ENCODE assay signal across 23 cellular contexts in the genomic region with DNA sequence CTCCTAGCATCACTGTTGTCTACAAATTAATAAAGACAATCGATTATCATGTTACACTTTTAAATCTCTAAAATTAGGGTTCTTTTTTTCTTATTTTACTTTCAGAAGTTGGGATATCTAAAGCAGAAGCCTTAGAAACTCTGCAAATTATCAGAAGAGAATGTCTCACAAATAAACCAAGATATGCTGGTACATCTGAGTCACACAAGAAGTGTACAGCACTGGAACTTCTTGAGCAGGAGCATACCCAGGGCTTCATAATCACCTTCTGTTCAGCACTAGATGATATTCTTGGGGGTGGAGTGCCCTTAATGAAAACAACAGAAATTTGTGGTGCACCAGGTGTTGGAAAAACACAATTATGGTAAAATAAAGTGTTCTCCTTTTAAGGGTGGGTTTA. TPM values are rescaled to one million over a fixed set of nuclear protein-coding genes. Genes with fewer than 3 reads are reported as not detected.
DNase-seq lines count a peak whose midpoint lies in the region; ATAC-seq and TF ChIP-seq lines count a peak whose summit lies in the region.
"Had no signal": no experiment of that assay in that cellular context is flagged by ENCODE, and none has a peak within 500 bp of the region (broad histone marks: within the 10 kb centered on the region; RNA-seq: fewer than 3 reads in every experiment).

No MANE protein-coding gene starts in this region.

- DNase-seq in Ammon's horn (ENCODE audit: low spot score) (peak; percentile 3), PC-3 (no peak), aorta (no peak), suprapubic skin (ENCODE audit: low spot score in 2 of 2) (no peak), HuH-7 (ENCODE audit: low spot score) (no peak)
- DNase-seq in activated naive CD8-positive, alpha-beta T cell treated with anti-CD3 and anti-CD28 coated beads, Interleukin-2, amount 50 U/mL, for 24 hours: no peak
- DNase-seq: activated CD4-positive, CD25-positive, alpha-beta regulatory T cell treated with anti-CD3 and anti-CD28 coated beads, Interleukin-2, amount 50 U/mL, for 72 hours; activated effector memory CD4-positive, alpha-beta T cell treated with anti-CD3 and anti-CD28 coated beads, Interleukin-2, amount 50 U/mL, for 16 hours; body of pancreas; cerebellar nuclear complex; left colon; mammary epithelial cell; NCI-H1694 treated with DMSO at 0.1 percent for 48 hours; NCI-H524 treated with DMSO at 0.1 percent for 48 hours; RPMI8226; stimulated activated CD4-positive, alpha-beta T cell treated with anti-CD3 and anti-CD28 coated beads, Interleukin-2, amount 100 ng/mL, for 24 hours; upper lobe of left lung had no signal

- peak overlapping the region in 1 of 11 experiments; percentile 5; a peak in 1 of 22 replicates for H3K9ac ChIP-seq in BLaER1 treated with 17β-estradiol and CSF1 and Interleukin-3, amounts not matched to agents 10 nM and 100 nM
- H3K9ac ChIP-seq in PC-3 (ENCODE audit: low read length): no peak overlapping the region
- H3K9ac ChIP-seq: neural progenitor cell, parathyroid adenoma had no signal

- H3K9me3 ChIP-seq in BLaER1 treated with 17β-estradiol and CSF1 and Interleukin-3, amounts not matched to agents 10 nM and 100 nM (replicated peaks in 1 of 11): peaks cover 0 to 17% (median 12%) of the 10 kb centered on the region in 11 experiments; a peak in 12 of 22 replicates
- no peaks in the 10 kb centered on the region for H3K9me3 ChIP-seq in PC-3 (ENCODE audit: low read length)
- no peaks in the 10 kb centered on the region for H3K9me3 ChIP-seq in aorta (ENCODE audit: control insufficient read depth, low read length)
- no peaks in the 10 kb centered on the region for H3K9me3 ChIP-seq in suprapubic skin
- H3K9me3 ChIP-seq: body of pancreas, SJSA1, upper lobe of left lung had no signal

- CTCF ChIA-PET in PC-3 (lab: Charles Lee): no interaction called here

- TF ChIP-seq CTCF in PC-3 (conservative IDR thresholded peaks at IDR 0.05; ENCODE audit: low read depth, low read length) (no peak), suprapubic skin (IDR thresholded peaks at IDR 0.05) (no peak)

- H3K36me3 Mint-ChIP-seq in activated naive CD8-positive, alpha-beta T cell treated with anti-CD3 and anti-CD28 coated beads, Interleukin-2, amount 50 U/mL, for 24 hours (ENCODE audit: low read depth): peaks cover 25% of the 10 kb centered on the region

- no peak overlapping the region for H3K4me3 ChIP-seq in BLaER1 treated with 17β-estradiol and CSF1 and Interleukin-3, amounts not matched to agents 10 nM and 100 nM
- peak overlapping the region; percentile 76; the same call in 1 of the 2 replicates for H3K4me3 ChIP-seq in PC-3 (ENCODE audit: low read length)
- no peak overlapping the region for H3K4me3 ChIP-seq in aorta (ENCODE audit: low read length in 2 of 2)
- no peak overlapping the region for H3K4me3 ChIP-seq in suprapubic skin
- H3K4me3 ChIP-seq: body of pancreas, SJSA1, upper lobe of left lung had no signal

- no TSS peak for BruUV-seq in PC-3 (replicated peaks; lab: Mats Ljungman, UMichigan)

- H3K4me2 ChIP-seq in BLaER1 treated with 17β-estradiol and CSF1 and Interleukin-3, amounts not matched to agents 10 nM and 100 nM: peak overlapping the region in 9 of 11 experiments; percentile 8 to 93 (median 80); a peak in 9 of 22 replicates
- H3K4me2 ChIP-seq in PC-3 (ENCODE audit: low read length): peak overlapping the region; percentile 91; the same call in 1 of the 2 replicates

- peaks cover 17 to 36% (median 23%) of the 10 kb centered on the region in 10 experiments for H3K4me1 ChIP-seq in BLaER1 treated with 17β-estradiol and CSF1 and Interleukin-3, amounts not matched to agents 10 nM and 100 nM
- H3K4me1 ChIP-seq in PC-3 (ENCODE audit: insufficient read depth, low read length) (peaks cover 23% of the 10 kb centered on the region), aorta (ENCODE audit: control insufficient read depth in 1 of 2, insufficient read depth in 2 of 2, low read length in 2 of 2) (no peaks in the 10 kb centered on the region), suprapubic skin (peaks cover 16% of the 10 kb centered on the region)
- H3K4me1 ChIP-seq: parathyroid adenoma had no signal

- no peak overlapping the region for H2AFZ ChIP-seq in PC-3 (ENCODE audit: low read length)
- H2AFZ ChIP-seq: neural progenitor cell, parathyroid adenoma had no signal

- no peak overlapping the region for H3K27ac Mint-ChIP-seq in activated naive CD8-positive, alpha-beta T cell treated with anti-CD3 and anti-CD28 coated beads, Interleukin-2, amount 50 U/mL, for 24 hours
- H3K27ac Mint-ChIP-seq: neural progenitor cell had no signal

- intact Hi-C loops in PC-3 (cut with micrococcal nuclease): loop anchor here (5.0 kb wide), 2 partner anchors 63 to 178 kb away; no protein-coding TSS in a partner anchor
- intact Hi-C loops in aorta (cut with DNase I): loop anchor here (5.0 to 10.0 kb wide), 4 partner anchors 63 to 180 kb away; partner anchors contain the start of gene MTMR4 (in 1 of the 2)

- no peak for TF ChIP-seq EP300 in suprapubic skin (IDR thresholded peaks at IDR 0.05)

- no peaks in the 10 kb centered on the region for H3K27me3 Mint-ChIP-seq in activated naive CD8-positive, alpha-beta T cell treated with anti-CD3 and anti-CD28 coated beads, Interleukin-2, amount 50 U/mL, for 24 hours

- WGBS in aorta, 2 donors: 91 to 98% methylated on average over 1 of the region's 1 CpG
- WGBS in suprapubic skin: 90% methylated on average over 1 of the region's 1 CpG

- no peaks in the 10 kb centered on the region for H3K9me3 Mint-ChIP-seq in activated naive CD8-positive, alpha-beta T cell treated with anti-CD3 and anti-CD28 coated beads, Interleukin-2, amount 50 U/mL, for 24 hours
- H3K9me3 Mint-ChIP-seq: neural progenitor cell had no signal

- no peak overlapping the region for H3K27ac ChIP-seq in BLaER1 treated with 17β-estradiol and CSF1 and Interleukin-3, amounts not matched to agents 10 nM and 100 nM
- H3K27ac ChIP-seq in PC-3 (ENCODE audit: low read length) (no peak overlapping the region), aorta (ENCODE audit: low read depth in 1 of 2, low read length in 2 of 2) (no peak overlapping the region), suprapubic skin (no peak overlapping the region)
- H3K27ac ChIP-seq: body of pancreas, neural progenitor cell, parathyroid adenoma, SJSA1, upper lobe of left lung had no signal

- peak overlapping the region; percentile 55 for H3K4me3 Mint-ChIP-seq in activated naive CD8-positive, alpha-beta T cell treated with anti-CD3 and anti-CD28 coated beads, Interleukin-2, amount 50 U/mL, for 24 hours
- H3K4me3 Mint-ChIP-seq: neural progenitor cell had no signal

- H3K27me3 ChIP-seq in BLaER1 treated with 17β-estradiol and CSF1 and Interleukin-3, amounts not matched to agents 10 nM and 100 nM: no peaks in the 10 kb centered on the region
- H3K27me3 ChIP-seq in PC-3 (ENCODE audit: low read length) (no peaks in the 10 kb centered on the region), aorta (ENCODE audit: control insufficient read depth in 1 of 2, insufficient read depth in 2 of 2, low read length in 1 of 2) (no peaks in the 10 kb centered on the region), suprapubic skin (no peaks in the 10 kb centered on the region)
- H3K27me3 ChIP-seq: body of pancreas, neural progenitor cell, SJSA1, upper lobe of left lung had no signal

- H4K20me1 ChIP-seq in BLaER1 treated with 17β-estradiol and CSF1 and Interleukin-3, amounts not matched to agents 10 nM and 100 nM: no peaks in the 10 kb centered on the region; a peak in 2 of 22 replicates
- H4K20me1 ChIP-seq in PC-3 (ENCODE audit: low read length): no peaks in the 10 kb centered on the region

- no peaks in the 10 kb centered on the region for H3F3A ChIP-seq in PC-3 (ENCODE audit: low read length, unreplicated experiment)

- peaks cover 13 to 63% (median 46%) of the 10 kb centered on the region in 11 experiments for H3K36me3 ChIP-seq in BLaER1 treated with 17β-estradiol and CSF1 and Interleukin-3, amounts not matched to agents 10 nM and 100 nM
- H3K36me3 ChIP-seq in PC-3 (ENCODE audit: low read depth, low read length): peaks cover 6% of the 10 kb centered on the region; the same call in 1 of the 2 replicates
- no peaks in the 10 kb centered on the region for H3K36me3 ChIP-seq in aorta (ENCODE audit: control insufficient read depth in 1 of 2, insufficient read depth in 2 of 2, low read length in 1 of 2)
- H3K36me3 ChIP-seq in suprapubic skin: peaks cover 5% of the 10 kb centered on the region
- H3K36me3 ChIP-seq: neural progenitor cell had no signal

- peaks cover 34% of the 10 kb centered on the region for H3K4me1 Mint-ChIP-seq in activated naive CD8-positive, alpha-beta T cell treated with anti-CD3 and anti-CD28 coated beads, Interleukin-2, amount 50 U/mL, for 24 hours

- POLR2A ChIA-PET in PC-3 (lab: Charles Lee; ENCODE audit: unreplicated experiment): no interaction called here

- no peak for TF ChIP-seq POLR2A in suprapubic skin (IDR thresholded peaks at IDR 0.05)

- H3K9me2 ChIP-seq in PC-3 (replicated peaks; ENCODE audit: low read length): no peaks in the 10 kb centered on the region

- ATAC-seq in PC-3 (no peak), aorta (ENCODE audit: low FRiP score) (no peak)
- no peak for ATAC-seq in activated naive CD8-positive, alpha-beta T cell treated with anti-CD3 and anti-CD28 coated beads, Interleukin-2, amount 50 U/mL, for 24 hours
- ATAC-seq: body of pancreas, HepG2, left colon had no signal

- peaks cover 31% of the 10 kb centered on the region for H3K79me2 ChIP-seq in PC-3 (ENCODE audit: low read length)
- H3K79me2 ChIP-seq: parathyroid adenoma had no signal

RNA-seq across cellular contexts. Expression of gene RAD51C, which starts 2.4 kb away (rescaled TPM):
- total RNA-seq in PC-3 (2014; rRNA removed) (58.9 and 71.1 TPM in 2 replicates), aorta (10 to 100 TPM; 21.0 to 25.0 TPM), suprapubic skin (10 to 100 TPM in 3 of 4 donors, 1 to 10 TPM in 1; 9.5 to 21.2 (median 11.8) TPM)
- polyA plus RNA-seq in aorta: 10 to 100 TPM; 20.0 to 37.6 TPM

RNA-seq across cellular contexts. Expression of gene TEX14, which starts 3.0 kb away (rescaled TPM):
- total RNA-seq in PC-3 (2014; rRNA removed) (0.12 and 0.29 TPM in 2 replicates), aorta (under 1 TPM; 0.16 to 0.24 TPM), suprapubic skin (under 1 TPM in 3 of 4 donors, not detected in 1; 0.15 to 0.34 (median 0.32) TPM)
- under 1 TPM in 1 of 2 donors, not detected in 1; 0.18 TPM for polyA plus RNA-seq in aorta
- total RNA-seq: LHCN-M2 had no signal
